In the genomic region with DNA sequence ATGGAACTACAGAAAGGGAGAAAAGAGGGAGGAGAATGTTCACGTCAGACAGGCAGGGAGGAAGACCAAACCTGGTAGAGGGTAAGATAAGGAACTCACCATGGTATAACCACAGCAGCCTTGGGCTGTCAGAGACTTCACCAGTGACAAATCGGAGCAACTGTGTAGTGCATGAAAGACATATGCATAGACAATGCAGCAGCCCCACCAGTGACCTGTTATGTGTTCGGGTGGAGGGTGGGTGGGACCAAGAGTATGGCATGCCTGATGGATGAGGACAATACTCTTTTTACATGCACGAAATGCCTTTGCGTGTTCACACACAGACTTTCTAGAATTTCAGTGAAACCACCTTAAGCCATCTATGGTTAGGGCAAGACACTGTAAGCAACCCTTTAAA, we compare ENCODE assay signal across 33 cellular contexts.
"Had no signal": no experiment of that assay in that cellular context is flagged by ENCODE, and none has a peak within 500 bp of the region (broad histone marks: within the 10 kb centered on the region; RNA-seq: fewer than 3 reads in every experiment).

No MANE protein-coding gene starts in this region.

- H3K9me3 Mint-ChIP-seq: activated CD4-positive, alpha-beta T cell treated with anti-CD3 and anti-CD28 coated beads, Interleukin-2, amount 10 ng/mL, durations not matched to agents 24 days and 14 days; activated CD8-positive, alpha-beta T cell treated with anti-CD3 and anti-CD28 coated beads for 36 hours; activated naive CD8-positive, alpha-beta T cell treated with anti-CD3 and anti-CD28 coated beads for 36 hours; activated T-cell treated with anti-CD3 and anti-CD28 coated beads, Interleukin-2, amount 50 U/mL, for 72 hours had no signal

- H3K4me3 Mint-ChIP-seq: activated CD4-positive, alpha-beta T cell treated with anti-CD3 and anti-CD28 coated beads, Interleukin-2, amount 10 ng/mL, durations not matched to agents 24 days and 14 days; activated CD8-positive, alpha-beta T cell treated with anti-CD3 and anti-CD28 coated beads for 36 hours; activated naive CD8-positive, alpha-beta T cell treated with anti-CD3 and anti-CD28 coated beads for 36 hours; activated T-cell treated with anti-CD3 and anti-CD28 coated beads, Interleukin-2, amount 50 U/mL, for 72 hours; activated T-helper 17 cell treated with anti-CD3 and anti-CD28 coated beads, Interleukin-2, amount 50 U/mL, for 72 hours had no signal

- H3K27ac ChIP-seq: ascending aorta, breast epithelium, Peyer's patch, WERI-Rb-1 had no signal

- H3K4me3 ChIP-seq: ascending aorta, breast epithelium, Peyer's patch had no signal

- H3K27ac Mint-ChIP-seq: activated CD4-positive, alpha-beta T cell treated with anti-CD3 and anti-CD28 coated beads, Interleukin-2, amount 10 ng/mL, durations not matched to agents 24 days and 14 days; activated CD8-positive, alpha-beta T cell treated with anti-CD3 and anti-CD28 coated beads for 36 hours; activated naive CD8-positive, alpha-beta T cell treated with anti-CD3 and anti-CD28 coated beads for 36 hours; activated T-cell treated with anti-CD3 and anti-CD28 coated beads, Interleukin-2, amount 50 U/mL, for 72 hours; activated T-helper 17 cell treated with anti-CD3 and anti-CD28 coated beads, Interleukin-2, amount 50 U/mL, for 72 hours had no signal

- H3K36me3 Mint-ChIP-seq: activated naive CD8-positive, alpha-beta T cell treated with anti-CD3 and anti-CD28 coated beads for 36 hours had no signal

- H3K36me3 ChIP-seq: ascending aorta, breast epithelium, WERI-Rb-1 had no signal

- H3K9me3 ChIP-seq: ascending aorta, breast epithelium, Peyer's patch had no signal

- ATAC-seq: activated CD8-positive, alpha-beta T cell treated with anti-CD3 and anti-CD28 coated beads for 36 hours; activated T-cell treated with anti-CD3 and anti-CD28 coated beads, Interleukin-2, amount 50 U/mL, for 72 hours; activated T-helper 17 cell treated with anti-CD3 and anti-CD28 coated beads, Interleukin-2, amount 50 U/mL, for 72 hours; PC-3; SK-N-SH treated with all-trans-retinoic acid at 6 μM for 48 hours had no signal

- DNase-seq: activated CD4-positive, alpha-beta T cell treated with anti-CD3 and anti-CD28 coated beads, Interleukin-2, amount 10 ng/mL, durations not matched to agents 24 days and 14 days; activated CD4-positive, alpha-beta T cell treated with anti-CD3 and anti-CD28 coated beads, Interleukin-2, amount 50 U/mL, for 4 hours; activated CD8-positive, alpha-beta T cell treated with anti-CD3 and anti-CD28 coated beads for 36 hours; activated effector memory CD4-positive, alpha-beta T cell treated with anti-CD3 and anti-CD28 coated beads, Interleukin-2, amount 50 U/mL, for 16 hours; activated naive CD4-positive, alpha-beta T cell; activated naive CD4-positive, alpha-beta T cell treated with anti-CD3 and anti-CD28 coated beads, Interleukin-2, amount 50 U/mL, for 16 hours; activated naive CD8-positive, alpha-beta T cell treated with anti-CD3 and anti-CD28 coated beads for 36 hours; activated T-cell treated with anti-CD3 and anti-CD28 coated beads, Interleukin-2, amount 50 U/mL, for 1 hour; activated T-cell treated with anti-CD3 and anti-CD28 coated beads, Interleukin-2, amount 50 U/mL, for 72 hours; amniotic stem cell; IMR-90; Karpas-422; KBM-7; NCI-H1048; NCI-H1436 treated with DMSO at 0.1 percent for 48 hours; NCI-H1694 treated with DMSO at 0.1 percent for 48 hours; NCI-H2029; NCI-H345; NCI-H524 treated with DMSO at 0.1 percent for 48 hours; NK-92 treated with Interleukin-12 subunit alpha and Interleukin-12 subunit beta, amount 100 ng/mL, for 24 hours; PC-3; Peyer's patch; RPMI8226; SHP77 treated with DMSO at 0.1 percent for 48 hours; SW 1271; T-helper 1 cell; T-helper 2 cell; T-helper 9 cell; WERI-Rb-1 had no signal

- H3K27me3 Mint-ChIP-seq: activated CD4-positive, alpha-beta T cell treated with anti-CD3 and anti-CD28 coated beads, Interleukin-2, amount 10 ng/mL, durations not matched to agents 24 days and 14 days; activated CD8-positive, alpha-beta T cell treated with anti-CD3 and anti-CD28 coated beads for 36 hours; activated naive CD8-positive, alpha-beta T cell treated with anti-CD3 and anti-CD28 coated beads for 36 hours; activated T-helper 17 cell treated with anti-CD3 and anti-CD28 coated beads, Interleukin-2, amount 50 U/mL, for 72 hours had no signal

- H3K27me3 ChIP-seq: ascending aorta, breast epithelium, Peyer's patch had no signal

- H3K4me1 Mint-ChIP-seq: activated CD4-positive, alpha-beta T cell treated with anti-CD3 and anti-CD28 coated beads, Interleukin-2, amount 10 ng/mL, durations not matched to agents 24 days and 14 days; activated naive CD8-positive, alpha-beta T cell treated with anti-CD3 and anti-CD28 coated beads for 36 hours; activated T-helper 17 cell treated with anti-CD3 and anti-CD28 coated beads, Interleukin-2, amount 50 U/mL, for 72 hours had no signal
